In the genomic region with DNA sequence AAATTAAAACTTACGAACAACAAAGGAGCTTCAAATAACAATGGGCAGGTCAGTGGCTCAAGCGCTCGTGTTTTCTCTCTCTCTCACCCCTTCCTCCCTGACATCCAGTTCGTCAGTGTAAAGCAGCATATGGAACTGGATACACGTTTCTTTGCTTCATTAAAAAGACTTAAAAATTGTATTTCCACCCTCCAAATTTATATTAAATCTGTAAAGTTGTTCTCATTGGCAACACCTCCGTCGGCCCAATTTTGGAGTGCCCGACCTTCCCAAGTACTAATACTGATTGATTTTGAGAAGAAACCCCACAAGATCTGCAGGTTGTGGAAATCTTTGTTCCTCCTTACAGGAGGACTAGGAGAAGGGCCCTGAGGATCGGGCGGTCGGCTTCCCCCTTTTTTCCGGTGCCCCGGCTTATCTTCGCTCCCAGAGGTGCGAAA, we compare ENCODE assay signal across 15 cellular contexts. TPM values are rescaled to one million over a fixed set of nuclear protein-coding genes. Genes with fewer than 3 reads are reported as not detected.
DNase-seq lines count a peak whose midpoint lies in the region; ATAC-seq, FAIRE-seq and TF ChIP-seq lines count a peak whose summit lies in the region.
"Had no signal": no experiment of that assay in that cellular context is flagged by ENCODE, and none has a peak within 500 bp of the region (broad histone marks: within the 10 kb centered on the region; RNA-seq: fewer than 3 reads in every experiment).

No MANE protein-coding gene starts in this region.

- H2BK5ac ChIP-seq in H1 (ENCODE audit: low read depth, low read length), result no peak overlapping the region

- H3K27me3 ChIP-seq in H1 (replicated peaks in 1 of 4; ENCODE audit: control insufficient read depth in 3 of 4, extremely low read depth in 1 of 4, insufficient read depth in 3 of 4, low read length in 3 of 4), result peaks cover 78 to 98% (median 89%) of the 10 kb centered on the region in 4 experiments

- H3K36me3 Mint-ChIP-seq in T-helper 1 cell treated with Interleukin-12 subunit alpha and Interleukin-12 subunit beta and Interleukin-4 antibody, amounts not matched to agents 30 μg/mL and 1 μg/mL, for 36 hours (ENCODE audit: low read depth), result peaks cover 15% of the 10 kb centered on the region
- peaks cover 5% of the 10 kb centered on the region for H3K36me3 Mint-ChIP-seq in IgD-negative memory B cell

- CTCF ChIA-PET in H1 (lab: Charles Lee; ENCODE audit: partially characterized antibody), result interaction anchor here (0.6 to 1.4 kb wide), 5 partner anchors 9 to 588 kb away, joined by 3 to 5 read pairs (median 4); no protein-coding TSS in a partner anchor

- no peak overlapping the region for H3K18ac ChIP-seq in H1 (ENCODE audit: extremely low read depth, low read length)

- H3K56ac ChIP-seq in H1 (replicated peaks; ENCODE audit: insufficient read length, low read depth, low read length), result no peak overlapping the region

- H4K5ac ChIP-seq in H1 (ENCODE audit: insufficient read length, low read depth, low read length), result no peak overlapping the region

- no peak overlapping the region for H2BK120ac ChIP-seq in H1 (replicated peaks; ENCODE audit: low read depth, low read length)

- no peak for FAIRE-seq in H1 (lab: Jason Lieb, UNC)
- FAIRE-seq: islet of Langerhans had no signal

- no peak for TF ChIP-seq POLR2A in H1 (IDR thresholded peaks at IDR 0.05; ENCODE audit: control extremely low read depth in 1 of 2, low read depth in 2 of 2, low read length in 2 of 2)

- no peak overlapping the region for H4K8ac ChIP-seq in H1 (ENCODE audit: extremely low read depth, insufficient read depth, low read length)

- H3K4me3 ChIP-seq in H1 (ENCODE audit: extremely low read depth in 1 of 4, insufficient read depth in 2 of 4, low read depth in 3 of 4, low read length in 4 of 4) (peak overlapping the region in 2 of 4 experiments; percentile 34 to 60; a peak in 3 of 8 replicates), skeletal muscle cell (ENCODE audit: low read depth, low read length) (peak overlapping the region; percentile 25)

- no peak overlapping the region for H2BK15ac ChIP-seq in H1 (ENCODE audit: low read length)

- peaks cover 9% of the 10 kb centered on the region; the same call in 1 of the 2 replicates for H3K23me2 ChIP-seq in H1 (ENCODE audit: low read depth, low read length)

- no peak overlapping the region for H2AFZ ChIP-seq in H1 (ENCODE audit: low read length)

- no peak for ATAC-seq in HG03442 (IDR thresholded peaks at IDR 0.05; ENCODE audit: unreplicated experiment)

- peak overlapping the region; percentile 27 for H3K27ac Mint-ChIP-seq in T-helper 1 cell treated with Interleukin-12 subunit alpha and Interleukin-12 subunit beta and Interleukin-4 antibody, amounts not matched to agents 30 μg/mL and 1 μg/mL, for 36 hours
- peak overlapping the region in 1 of 3 donors; percentile 73 for H3K27ac Mint-ChIP-seq in IgD-negative memory B cell
- H3K27ac Mint-ChIP-seq: nephron progenitor cell had no signal

- H3K9me3 ChIP-seq in H1 (ENCODE audit: insufficient read depth in 2 of 2, low read depth in 1 of 2, low read length in 1 of 2), result no peaks in the 10 kb centered on the region

- no peak for TF ChIP-seq EP300 in H1 (IDR thresholded peaks at IDR 0.05; ENCODE audit: borderline replicate concordance in 1 of 2, low read depth in 2 of 2, low read length in 2 of 2)

- no peaks in the 10 kb centered on the region; a peak in 1 of 8 replicates for H3K36me3 ChIP-seq in H1 (ENCODE audit: control insufficient read depth in 2 of 4, insufficient read depth in 4 of 4, low read length in 3 of 4)

- H4K20me1 ChIP-seq in H1 (replicated peaks in 1 of 2; ENCODE audit: control insufficient read depth in 1 of 2, insufficient read depth in 2 of 2, low read length in 2 of 2), result peaks cover 4 to 31% of the 10 kb centered on the region in 2 experiments

- H3K4me3 Mint-ChIP-seq in T-helper 1 cell treated with Interleukin-12 subunit alpha and Interleukin-12 subunit beta and Interleukin-4 antibody, amounts not matched to agents 30 μg/mL and 1 μg/mL, for 36 hours, result peak overlapping the region; percentile 8
- peak overlapping the region; percentile 4 to 88 (median 32) for H3K4me3 Mint-ChIP-seq in IgD-negative memory B cell

- peaks cover 92% of the 10 kb centered on the region for H3K27me3 Mint-ChIP-seq in T-helper 1 cell treated with Interleukin-12 subunit alpha and Interleukin-12 subunit beta and Interleukin-4 antibody, amounts not matched to agents 30 μg/mL and 1 μg/mL, for 36 hours (ENCODE audit: low read depth)
- H3K27me3 Mint-ChIP-seq in IgD-negative memory B cell, result peaks cover 72% of the 10 kb centered on the region

- no peaks in the 10 kb centered on the region for H3K79me1 ChIP-seq in H1 (ENCODE audit: low read depth, low read length)

- H3K14ac ChIP-seq in H1 (ENCODE audit: insufficient read length), result no peak overlapping the region

- no peak overlapping the region for H3K4ac ChIP-seq in H1 (replicated peaks; ENCODE audit: insufficient read length, low read depth, low read length)

- H3K23ac ChIP-seq in H1 (ENCODE audit: insufficient read length), result no peak overlapping the region

- no peak for TF ChIP-seq RAD21 in H1 (IDR thresholded peaks at IDR 0.05 in 1 of 2, conservative IDR thresholded peaks at IDR 0.05 in 1 of 2; ENCODE audit: low read depth in 2 of 2, low read length in 2 of 2)

- H3K4me1 ChIP-seq in H1 (replicated peaks in 1 of 4; ENCODE audit: control insufficient read depth in 3 of 4, insufficient read depth in 4 of 4, low read length in 3 of 4), result peaks cover 12 to 27% (median 20%) of the 10 kb centered on the region in 4 experiments

- no peak for TF ChIP-seq CTCF in H1 (IDR thresholded peaks at IDR 0.05; ENCODE audit: control extremely low read depth in 1 of 3, insufficient read depth in 1 of 3, low read depth in 1 of 3, low read length in 3 of 3)

- no peaks in the 10 kb centered on the region for H3K79me2 ChIP-seq in H1 (ENCODE audit: control insufficient read depth in 1 of 2, insufficient read depth in 2 of 2, low read length in 2 of 2)

- peak overlapping the region; percentile 86 for H3K4me2 ChIP-seq in H1 (ENCODE audit: insufficient read depth in 1 of 2, low read depth in 2 of 2, low read length in 2 of 2)

- H3K9ac ChIP-seq in H1 (replicated peaks in 1 of 4; ENCODE audit: extremely low read depth in 1 of 4, low read depth in 3 of 4, low read length in 3 of 4), result no peak overlapping the region

- no peak overlapping the region for H4K91ac ChIP-seq in H1 (replicated peaks; ENCODE audit: insufficient read length, low read length)

- H3K27ac ChIP-seq in H1 (ENCODE audit: low read depth, low read length), result no peak overlapping the region

- no peaks in the 10 kb centered on the region for H3K9me3 Mint-ChIP-seq in T-helper 1 cell treated with Interleukin-12 subunit alpha and Interleukin-12 subunit beta and Interleukin-4 antibody, amounts not matched to agents 30 μg/mL and 1 μg/mL, for 36 hours
- H3K9me3 Mint-ChIP-seq in IgD-negative memory B cell, result peaks cover 0 to 6% (median 0%) of the 10 kb centered on the region in 3 donors

- WGBS in H1 (ENCODE audit: extremely low coverage in 1 of 2, insufficient coverage in 1 of 2, insufficient read length in 1 of 2, insufficient replicate concordance in 2 of 2, low coverage in 1 of 2, low lambda C conversion rate in 2 of 2, missing lambda C conversion rate in 1 of 2), 2 experiments, result 3% methylated on average over 14 of the region's 15 CpGs; no CpG with 5 or more reads in 1 of the 2 experiments

- no peak overlapping the region for H2BK12ac ChIP-seq in H1 (ENCODE audit: low read depth, low read length)

- H2BK20ac ChIP-seq in H1 (ENCODE audit: low read length), result no peak overlapping the region

- peaks cover 50% of the 10 kb centered on the region for H3K4me1 Mint-ChIP-seq in T-helper 1 cell treated with Interleukin-12 subunit alpha and Interleukin-12 subunit beta and Interleukin-4 antibody, amounts not matched to agents 30 μg/mL and 1 μg/mL, for 36 hours (ENCODE audit: low read depth)
- peaks cover 27 to 55% (median 34%) of the 10 kb centered on the region in 3 donors for H3K4me1 Mint-ChIP-seq in IgD-negative memory B cell

- POLR2A ChIA-PET in H1 (lab: Charles Lee; ENCODE audit: partially characterized antibody), result interaction anchor here (2.0 kb wide), 1 partner anchor 10 kb away, joined by 7 read pairs; no protein-coding TSS in a partner anchor

- H2AK5ac ChIP-seq in H1 (ENCODE audit: low read depth, low read length), result no peak overlapping the region

- DNase-seq in T-helper 1 cell, result no peak
- no peak for DNase-seq in H1 (ENCODE audit: low read depth in 1 of 2, low spot score in 2 of 2)
- no peak for DNase-seq in skeletal muscle cell (ENCODE audit: low read depth)
- no peak for DNase-seq in NCI-H524 (lab: John Stamatoyannopoulos, UW)
- DNase-seq in NCI-H2196 (lab: John Stamatoyannopoulos, UW; ENCODE audit: unreplicated experiment), result no peak
- DNase-seq: ACHN; activated T-cell treated with anti-CD3 and anti-CD28 coated beads for 4 hours; central memory CD4-positive, alpha-beta T cell; stimulated activated naive CD4-positive, alpha-beta T cell treated with Interleukin-2 at 50 U/mL for 16 hours had no signal

TF ChIP-seq in H1, 55 proteins besides CTCF, POLR2A, EP300 and RAD21 (continues in another document):
- TF ChIP-seq KDM1A (IDR thresholded peaks at IDR 0.05; ENCODE audit: borderline replicate concordance, low read length) (no peak), HDAC2 (IDR thresholded peaks at IDR 0.05; ENCODE audit: borderline replicate concordance in 1 of 2, low read depth in 2 of 2, low read length in 2 of 2) (no peak), SIRT6 (IDR thresholded peaks at IDR 0.05; ENCODE audit: low read length) (no peak), NRF1 (IDR thresholded peaks at IDR 0.05; ENCODE audit: low read depth, low read length) (no peak), RXRA (IDR thresholded peaks at IDR 0.05; ENCODE audit: insufficient read depth, low read depth, low read length) (no peak), SAP30 (IDR thresholded peaks at IDR 0.05; ENCODE audit: insufficient read depth, insufficient replicate concordance, low read length) (no peak)

RNA-seq across cellular contexts. Expression of a gene that starts 2.2 kb away (rescaled TPM):
- polyA plus RNA-seq in IgD-negative memory B cell (not detected), H1 (2011; rRNA removed) (0.05 TPM in 1 of 2 replicates, not detected in the other)
- total RNA-seq in H1 (2021; fragmentation: NEBNext Ultra II Directional; extraction: Animal tissue kit (Norgen Biotek cat#: 25700)), result not detected in 2 replicates
- not detected for polyA plus RNA-seq in H1 (2011; cell fraction: cytosol; rRNA removed)
- not detected for polyA plus RNA-seq in H1 (2011; cell fraction: nucleus; rRNA removed)
- not detected in 4 replicates for polyA plus RNA-seq in H1 (2012, experiment 1 of 2)
- polyA plus RNA-seq in H1 (2012, experiment 2 of 2), result not detected
- not detected for polyA plus RNA-seq in H1 (2013, experiment 1 of 2)
- polyA plus RNA-seq in H1 (2013, experiment 2 of 2), result not detected
- not detected in 2 replicates for polyA minus RNA-seq in H1 (2011; rRNA and poly(A)+ RNA removed)
- polyA minus RNA-seq in H1 (2011; cell fraction: cytosol; rRNA and poly(A)+ RNA removed), result not detected
- not detected for polyA minus RNA-seq in H1 (2011; cell fraction: nucleus; rRNA and poly(A)+ RNA removed)
- total RNA-seq: fibroblast of lung had no signal
- polyA plus RNA-seq: fibroblast of lung had no signal
